ENCODE assay signal across 32 cellular contexts in the genomic region with DNA sequence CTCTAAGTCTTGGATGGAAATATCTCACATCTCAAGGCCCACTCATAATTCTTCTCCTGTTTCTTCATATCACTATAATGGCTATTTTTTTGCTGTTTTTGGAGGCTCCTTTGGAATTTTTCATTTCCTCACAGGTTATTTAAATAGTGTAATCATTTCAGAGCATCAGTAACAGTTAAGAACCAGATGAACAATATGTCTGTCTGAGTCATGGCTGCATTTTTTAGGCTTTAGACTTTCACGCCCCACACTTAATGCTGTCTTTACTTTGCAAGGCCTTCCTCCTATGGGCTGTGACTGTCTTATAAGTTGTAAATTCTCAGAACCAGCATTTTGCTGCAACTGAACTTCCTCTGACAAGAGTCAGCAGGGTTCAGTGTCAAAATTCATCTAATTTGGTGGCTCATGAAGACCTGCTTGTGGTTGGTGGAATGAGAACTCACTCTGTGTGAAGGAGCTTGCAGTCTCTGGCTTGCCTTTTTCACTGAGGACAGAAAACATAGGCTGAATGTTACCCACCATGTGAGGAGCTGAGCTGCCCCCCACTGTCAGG.
"Had no signal": no experiment of that assay in that cellular context is flagged by ENCODE, and none has a peak within 500 bp of the region (broad histone marks: within the 10 kb centered on the region; RNA-seq: fewer than 3 reads in every experiment).

No MANE protein-coding gene starts in this region.

- DNase-seq: activated CD4-positive, alpha-beta memory T cell treated with anti-CD3 and anti-CD28 coated beads for 36 hours; activated CD4-positive, alpha-beta T cell treated with anti-CD3 and anti-CD28 coated beads, Interleukin-2, amount 10 ng/mL, durations not matched to agents 24 days and 14 days; activated effector memory CD4-positive, alpha-beta T cell treated with anti-CD3 and anti-CD28 coated beads, Interleukin-2, amount 50 U/mL, for 16 hours; activated naive CD4-positive, alpha-beta T cell; activated naive CD4-positive, alpha-beta T cell treated with anti-CD3 and anti-CD28 coated beads, Interleukin-2, amount 50 U/mL, for 16 hours; activated naive CD8-positive, alpha-beta T cell treated with anti-CD3 and anti-CD28 coated beads for 36 hours; activated T-cell treated with anti-CD3 and anti-CD28 coated beads, Interleukin-2, amount 50 U/mL, for 1 hour; amniotic stem cell; aorta; brain microvascular endothelial cell; Karpas-422; NCI-H1105; NCI-H1417 treated with DMSO at 0.1 percent for 48 hours; NCI-H187 treated with DMSO at 0.1 percent for 48 hours; NCI-H2081; NCI-H226; NCI-H446 treated with DMSO at 0.1 percent for 48 hours; NCI-H524; NCI-H69; NCI-H82; NK-92 treated with Interleukin-12 subunit alpha and Interleukin-12 subunit beta, amount 100 ng/mL, for 24 hours; PC-3; Peyer's patch; RPMI8226; SIG-M5; T-cell; T-helper 9 cell had no signal

- H3K27me3 ChIP-seq: brain microvascular endothelial cell, cardiac muscle cell, Peyer's patch had no signal

- H3K27ac ChIP-seq: brain microvascular endothelial cell, cardiac muscle cell, Peyer's patch had no signal

- ATAC-seq: activated T-cell treated with anti-CD3 and anti-CD28 coated beads, Interleukin-2, amount 50 U/mL, for 72 hours; activated T-helper 17 cell treated with anti-CD3 and anti-CD28 coated beads, Interleukin-2, amount 50 U/mL, for 72 hours; PC-3; Right ventricle myocardium inferior; SK-N-SH treated with all-trans-retinoic acid at 6 μM for 48 hours; T-cell had no signal

- H3K36me3 ChIP-seq: brain microvascular endothelial cell, cardiac muscle cell, Peyer's patch had no signal

- H3K9me3 ChIP-seq: Peyer's patch had no signal

- H3K4me1 ChIP-seq: Peyer's patch had no signal

- H3K4me3 ChIP-seq: cardiac muscle cell, Peyer's patch had no signal
